Comparison of ENCODE assay signal across 8 cellular contexts in genomic region chr10:35335718-35336083, GRCh38. TPM values are rescaled to one million over a fixed set of nuclear protein-coding genes. Genes with fewer than 3 reads are reported as not detected.
A peak's percentile ranks its signal among the peaks of the same experiment; 100 is the strongest.
DNase-seq lines count a peak whose midpoint lies in the region; ATAC-seq, FAIRE-seq and TF ChIP-seq lines count a peak whose summit lies in the region.

No MANE protein-coding gene starts in this region.

- peaks cover 9% of the 10 kb centered on the region for H3F3A ChIP-seq in smooth muscle cell (ENCODE audit: low read depth)

- ATAC-seq in A549 (peak in 1 of 2 experiments; percentile 9; a peak in 3 of 6 replicates), GM19351 (IDR thresholded peaks at IDR 0.05; ENCODE audit: unreplicated experiment) (peak; percentile 7), GM21423 (IDR thresholded peaks at IDR 0.05; ENCODE audit: unreplicated experiment) (no peak)

- peak overlapping the region; percentile 59 for H2AFZ ChIP-seq in smooth muscle cell (ENCODE audit: low read depth)

- H3K9ac ChIP-seq in smooth muscle cell (ENCODE audit: low read depth) = peak overlapping the region; percentile 78

- no peak for TF ChIP-seq POLR2A in A549 (IDR thresholded peaks at IDR 0.05; ENCODE audit: low read length)

- CTCF ChIA-PET in A549 (lab: Yijun Ruan, JAX) = no interaction called here

- in situ Hi-C loops in KBM-7 (cut with MboI; ENCODE audit: low pct_unique_long_range_greater_than_20kb, low sequenced_read_pairs) = no loop called here

- H3K27ac ChIP-seq in A549 (peak overlapping the region; percentile 94 to 96), right atrium auricular region (peak overlapping the region; percentile 88), smooth muscle cell (ENCODE audit: low read depth) (peak overlapping the region; percentile 59)

- no peak for FAIRE-seq in A549 (lab: Jason Lieb, UNC)

- 1% methylated on average over 20 of the region's 20 CpGs for WGBS in A549 (ENCODE audit: missing lambda C conversion rate)
- 23% methylated on average over 20 of the region's 20 CpGs for WGBS in smooth muscle cell (ENCODE audit: low lambda C conversion rate)

- H3K9me3 ChIP-seq in A549 = peaks cover 4% of the 10 kb centered on the region; the same call in 1 of the 3 replicates
- no peaks in the 10 kb centered on the region for H3K9me3 ChIP-seq in right atrium auricular region
- H3K9me3 ChIP-seq in smooth muscle cell (replicated peaks; ENCODE audit: low read depth) = no peaks in the 10 kb centered on the region

- H3K4me3 ChIP-seq in A549 (peak overlapping the region; percentile 83), right atrium auricular region (peak overlapping the region; percentile 90 to 100), smooth muscle cell (peak overlapping the region; percentile 88)

- H3K27me3 ChIP-seq in right atrium auricular region (no peaks in the 10 kb centered on the region), smooth muscle cell (ENCODE audit: low read depth) (no peaks in the 10 kb centered on the region)

- TF ChIP-seq CTCF in A549 (IDR thresholded peaks at IDR 0.05) (no peak), right atrium auricular region (IDR thresholded peaks at IDR 0.05) (no peak), smooth muscle cell (IDR thresholded peaks at IDR 0.05; ENCODE audit: borderline replicate concordance, insufficient read depth, poor library complexity, severe bottlenecking) (no peak)

- peaks cover 38% of the 10 kb centered on the region for H4K20me1 ChIP-seq in smooth muscle cell (ENCODE audit: low read depth)

- H3K4me2 ChIP-seq in A549 (peak overlapping the region; percentile 73), smooth muscle cell (peak overlapping the region; percentile 88)

- no peak for TF ChIP-seq EP300 in A549 (IDR thresholded peaks at IDR 0.05)

- H3K36me3 ChIP-seq in right atrium auricular region = no peaks in the 10 kb centered on the region
- no peaks in the 10 kb centered on the region for H3K36me3 ChIP-seq in smooth muscle cell (ENCODE audit: low read depth)

- DNase-seq in A549 (ENCODE audit: low read depth in 1 of 2, low spot score in 1 of 2) (peak in 1 of 2 experiments; percentile 44), KBM-7 (peak; percentile 51), right atrium auricular region (ENCODE audit: low spot score) (no peak), smooth muscle cell (lab: John Stamatoyannopoulos, UW; ENCODE audit: unreplicated experiment) (no peak), NCI-H2029 treated with DMSO at 0.1 percent for 48 hours (lab: John Stamatoyannopoulos, UW) (no peak)
- peak; percentile 36 for DNase-seq in activated naive CD4-positive, alpha-beta T cell treated with anti-CD3 and anti-CD28 coated beads, Interleukin-2, amount 50 U/mL, for 16 hours

- peaks cover 69% of the 10 kb centered on the region for H3K79me2 ChIP-seq in smooth muscle cell (ENCODE audit: low read depth)

- POLR2A ChIA-PET in A549 (lab: Yijun Ruan, JAX) = no interaction called here

- TF ChIP-seq RAD21 in A549 (conservative IDR thresholded peaks at IDR 0.05 in 1 of 2, IDR thresholded peaks at IDR 0.05 in 1 of 2) = no peak

- H3K4me1 ChIP-seq in A549 (peaks cover 51% of the 10 kb centered on the region), right atrium auricular region (peaks cover 0 to 73% of the 10 kb centered on the region in 2 donors), smooth muscle cell (ENCODE audit: low read depth) (peaks cover 17% of the 10 kb centered on the region)

TF ChIP-seq in A549, 52 proteins besides CTCF, POLR2A, EP300 and RAD21:
- no peak for TF ChIP-seq ZSCAN20 (CRISPR knock-in tag; IDR thresholded peaks at IDR 0.05)
- no peak for TF ChIP-seq RCOR1 (IDR thresholded peaks at IDR 0.05; ENCODE audit: low read depth, low read length)
- no peak for TF ChIP-seq FOSB (CRISPR knock-in tag; IDR thresholded peaks at IDR 0.05)
- TF ChIP-seq USF2 (IDR thresholded peaks at IDR 0.05) = no peak
- TF ChIP-seq, protein P1, sequence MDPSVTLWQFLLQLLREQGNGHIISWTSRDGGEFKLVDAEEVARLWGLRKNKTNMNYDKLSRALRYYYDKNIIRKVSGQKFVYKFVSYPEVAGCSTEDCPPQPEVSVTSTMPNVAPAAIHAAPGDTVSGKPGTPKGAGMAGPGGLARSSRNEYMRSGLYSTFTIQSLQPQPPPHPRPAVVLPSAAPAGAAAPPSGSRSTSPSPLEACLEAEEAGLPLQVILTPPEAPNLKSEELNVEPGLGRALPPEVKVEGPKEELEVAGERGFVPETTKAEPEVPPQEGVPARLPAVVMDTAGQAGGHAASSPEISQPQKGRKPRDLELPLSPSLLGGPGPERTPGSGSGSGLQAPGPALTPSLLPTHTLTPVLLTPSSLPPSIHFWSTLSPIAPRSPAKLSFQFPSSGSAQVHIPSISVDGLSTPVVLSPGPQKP (IDR thresholded peaks at IDR 0.05; ENCODE audit: low read depth, low read length) = no peak
- TF ChIP-seq NFE2L2 (conservative IDR thresholded peaks at IDR 0.05; ENCODE audit: low read length) = no peak
- no peak for TF ChIP-seq RFX5 (IDR thresholded peaks at IDR 0.05)
- TF ChIP-seq RARB (CRISPR knock-in tag; IDR thresholded peaks at IDR 0.05) = no peak
- peak; percentile 57 to 74; a peak in 3 of 4 replicates for TF ChIP-seq CEBPB (IDR thresholded peaks at IDR 0.05)
TF ChIP-seq in A549: peak in this region for 1.

RNA-seq across cellular contexts. Expression of gene CCNY, which starts 0.6 kb away (rescaled TPM):
- polyA plus RNA-seq in A549 (2011; rRNA removed) = 55.5 and 60.6 TPM in 2 replicates
- 16.6 and 26.4 TPM in 2 replicates for polyA plus RNA-seq in A549 (2012; cell fraction: cytosol; rRNA removed)
- polyA plus RNA-seq in A549 (2012; cell fraction: nucleus; rRNA removed) = 11.6 and 23.0 TPM in 2 replicates
- polyA plus RNA-seq in A549 (2017; fragmentation: RNase III; extraction: RNeasy Plus Mini Kit Qiagen cat#74134 plus additional on column Dnase treatment) = 26.6 to 32.1 TPM (median 28.1 TPM) in 3 replicates
- polyA minus RNA-seq in A549 (2011; rRNA and poly(A)+ RNA removed) = 57.3 and 58.3 TPM in 2 replicates
- total RNA-seq in right atrium auricular region = 10 to 100 TPM; 35.6 to 58.1 TPM
- total RNA-seq in smooth muscle cell = 46.9 and 56.3 TPM in 2 replicates
- polyA plus RNA-seq in smooth muscle cell = 53.1 and 57.5 TPM in 2 replicates

Comparison
In these comparisons a context has a peak if more than half of its experiments do, and no peak if none do; other contexts are left out.
1. DNase-seq: peak in KBM-7 (single experiment) and activated naive CD4-positive, alpha-beta T cell treated with anti-CD3 and anti-CD28 coated beads, Interleukin-2, amount 50 U/mL, for 16 hours (single experiment); none in right atrium auricular region (single experiment), smooth muscle cell (single experiment) and NCI-H2029 treated with DMSO at 0.1 percent for 48 hours (single experiment).
2. Peak in every context shown above with its lines, with median percentiles within 50 percentile points of each other: H3K27ac ChIP-seq and H3K4me3 ChIP-seq.